Comparison of ENCODE assay signal across 8 cellular contexts in genomic region chr2:190343170-190343499, GRCh38. TPM values are rescaled to one million over a fixed set of nuclear protein-coding genes. Genes with fewer than 3 reads are reported as not detected.
A peak's percentile ranks its signal among the peaks of the same experiment; 100 is the strongest.
DNase-seq lines count a peak whose midpoint lies in the region; ATAC-seq and TF ChIP-seq lines count a peak whose summit lies in the region.

No MANE protein-coding gene starts in this region.

- H3K4me3 ChIP-seq in PC-3 (ENCODE audit: low read length), result peak overlapping the region; percentile 94
- peak overlapping the region; percentile 74 to 99 for H3K4me3 ChIP-seq in esophagus (ENCODE audit: low read depth in 1 of 2, low read length in 2 of 2)
- peak overlapping the region; percentile 62 for H3K4me3 ChIP-seq in retinal pigment epithelial cell (ENCODE audit: low read length)

- CTCF ChIA-PET in PC-3 (lab: Charles Lee), result no interaction called here

- H3K4me2 ChIP-seq in PC-3 (ENCODE audit: low read length), result peak overlapping the region; percentile 97

- intact Hi-C loops in PC-3 (cut with micrococcal nuclease), result no loop called here

- H3K9me2 ChIP-seq in PC-3 (replicated peaks; ENCODE audit: low read length), result no peaks in the 10 kb centered on the region

- 37 to 39% methylated on average over 4 of the region's 4 CpGs for WGBS in esophagus, 2 donors

- POLR2A ChIA-PET in PC-3 (lab: Charles Lee; ENCODE audit: unreplicated experiment), result no interaction called here

- ATAC-seq in GM18861 (IDR thresholded peaks at IDR 0.05; ENCODE audit: unreplicated experiment) (peak; percentile 36), PC-3 (no peak; the same call in 1 of the 2 replicates), HG02798 (IDR thresholded peaks at IDR 0.05; ENCODE audit: poor library complexity, unreplicated experiment) (no peak), GM21723 (IDR thresholded peaks at IDR 0.05; ENCODE audit: unreplicated experiment) (no peak), GM21447 (IDR thresholded peaks at IDR 0.05; ENCODE audit: unreplicated experiment) (no peak)

- H3K27me3 ChIP-seq in PC-3 (ENCODE audit: low read length), result no peaks in the 10 kb centered on the region
- H3K27me3 ChIP-seq in esophagus (ENCODE audit: control insufficient read depth in 1 of 2, insufficient read depth in 2 of 2, low read length in 2 of 2), result no peaks in the 10 kb centered on the region

- DNase-seq in PC-3 (no peak), retinal pigment epithelial cell (ENCODE audit: low read depth) (no peak), NCI-H69 (lab: John Stamatoyannopoulos, UW) (no peak)

- H3K36me3 ChIP-seq in PC-3 (ENCODE audit: low read depth, low read length) (no peaks in the 10 kb centered on the region), esophagus (ENCODE audit: control insufficient read depth in 2 of 2, insufficient read depth in 2 of 2, low read length in 1 of 2) (no peaks in the 10 kb centered on the region)

- TF ChIP-seq CTCF in PC-3 (conservative IDR thresholded peaks at IDR 0.05; ENCODE audit: low read depth, low read length) (no peak), retinal pigment epithelial cell (conservative IDR thresholded peaks at IDR 0.05; ENCODE audit: low read depth, low read length) (no peak)

- no peak overlapping the region for H3K27ac ChIP-seq in PC-3 (ENCODE audit: low read length)
- peak overlapping the region; percentile 95 to 97 for H3K27ac ChIP-seq in esophagus (ENCODE audit: low read depth in 2 of 2, low read length in 1 of 2)

- H3K9me3 ChIP-seq in PC-3 (ENCODE audit: low read length) (no peaks in the 10 kb centered on the region), esophagus (ENCODE audit: control insufficient read depth in 2 of 2, insufficient read depth in 1 of 2, low read depth in 1 of 2, low read length in 1 of 2) (no peaks in the 10 kb centered on the region)

- H3K4me1 ChIP-seq in PC-3 (ENCODE audit: insufficient read depth, low read length), result peaks cover 9% of the 10 kb centered on the region
- H3K4me1 ChIP-seq in esophagus (ENCODE audit: control insufficient read depth in 2 of 2, insufficient read depth in 2 of 2, low read length in 1 of 2), result peaks cover 0 to 3% of the 10 kb centered on the region in 2 donors

- no peaks in the 10 kb centered on the region for H3F3A ChIP-seq in PC-3 (ENCODE audit: low read length, unreplicated experiment)

- no TSS peak for BruUV-seq in PC-3 (replicated peaks; lab: Mats Ljungman, UMichigan)

- no peaks in the 10 kb centered on the region for H4K20me1 ChIP-seq in PC-3 (ENCODE audit: low read length)

- H3K79me2 ChIP-seq in PC-3 (ENCODE audit: low read length), result peaks cover 18% of the 10 kb centered on the region

- peak overlapping the region; percentile 99 for H2AFZ ChIP-seq in PC-3 (ENCODE audit: low read length)

- H3K9ac ChIP-seq in PC-3 (ENCODE audit: low read length), result peak overlapping the region; percentile 74; the same call in 1 of the 2 replicates

RNA-seq across cellular contexts. Expression of gene INPP1, which starts 0.3 kb away (rescaled TPM):
- total RNA-seq in PC-3 (2014; rRNA removed), result 4.0 and 5.6 TPM in 2 replicates
- polyA plus RNA-seq in esophagus, result 10 to 100 TPM; 51.8 to 79.2 TPM

RNA-seq across cellular contexts. Expression of gene HIBCH, which starts 23.5 kb away (rescaled TPM):
- 8.1 and 12.0 TPM in 2 replicates for total RNA-seq in PC-3 (2014; rRNA removed)
- 10 to 100 TPM; 17.5 to 32.4 TPM for polyA plus RNA-seq in esophagus
